In the genomic region with DNA sequence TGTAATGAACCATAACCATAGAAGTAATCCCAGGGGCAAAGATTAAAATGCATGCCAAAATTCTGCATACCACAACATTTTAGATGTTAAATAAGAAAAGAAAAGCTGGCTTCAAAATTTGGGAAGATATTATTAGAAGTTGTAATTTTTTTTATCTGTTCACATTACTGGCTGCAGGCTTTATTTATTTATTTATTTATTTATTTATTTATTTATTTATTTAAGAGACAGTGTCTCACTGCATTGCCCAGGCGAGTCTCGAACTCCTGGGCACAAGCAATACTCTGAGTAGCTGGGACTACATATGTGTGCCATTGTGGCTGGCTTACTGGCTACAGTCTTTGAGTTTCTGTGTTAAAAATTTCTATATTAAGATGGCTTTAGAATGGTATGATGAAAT, we compare ENCODE assay signal across 1 cellular context.
TF ChIP-seq lines count a peak whose summit lies in the region.

No MANE protein-coding gene starts in this region.

TF ChIP-seq in HEK293, 187 proteins besides CTCF, POLR2A, EP300 and RAD21 (continued from another document):
- TF ChIP-seq, protein P1, sequence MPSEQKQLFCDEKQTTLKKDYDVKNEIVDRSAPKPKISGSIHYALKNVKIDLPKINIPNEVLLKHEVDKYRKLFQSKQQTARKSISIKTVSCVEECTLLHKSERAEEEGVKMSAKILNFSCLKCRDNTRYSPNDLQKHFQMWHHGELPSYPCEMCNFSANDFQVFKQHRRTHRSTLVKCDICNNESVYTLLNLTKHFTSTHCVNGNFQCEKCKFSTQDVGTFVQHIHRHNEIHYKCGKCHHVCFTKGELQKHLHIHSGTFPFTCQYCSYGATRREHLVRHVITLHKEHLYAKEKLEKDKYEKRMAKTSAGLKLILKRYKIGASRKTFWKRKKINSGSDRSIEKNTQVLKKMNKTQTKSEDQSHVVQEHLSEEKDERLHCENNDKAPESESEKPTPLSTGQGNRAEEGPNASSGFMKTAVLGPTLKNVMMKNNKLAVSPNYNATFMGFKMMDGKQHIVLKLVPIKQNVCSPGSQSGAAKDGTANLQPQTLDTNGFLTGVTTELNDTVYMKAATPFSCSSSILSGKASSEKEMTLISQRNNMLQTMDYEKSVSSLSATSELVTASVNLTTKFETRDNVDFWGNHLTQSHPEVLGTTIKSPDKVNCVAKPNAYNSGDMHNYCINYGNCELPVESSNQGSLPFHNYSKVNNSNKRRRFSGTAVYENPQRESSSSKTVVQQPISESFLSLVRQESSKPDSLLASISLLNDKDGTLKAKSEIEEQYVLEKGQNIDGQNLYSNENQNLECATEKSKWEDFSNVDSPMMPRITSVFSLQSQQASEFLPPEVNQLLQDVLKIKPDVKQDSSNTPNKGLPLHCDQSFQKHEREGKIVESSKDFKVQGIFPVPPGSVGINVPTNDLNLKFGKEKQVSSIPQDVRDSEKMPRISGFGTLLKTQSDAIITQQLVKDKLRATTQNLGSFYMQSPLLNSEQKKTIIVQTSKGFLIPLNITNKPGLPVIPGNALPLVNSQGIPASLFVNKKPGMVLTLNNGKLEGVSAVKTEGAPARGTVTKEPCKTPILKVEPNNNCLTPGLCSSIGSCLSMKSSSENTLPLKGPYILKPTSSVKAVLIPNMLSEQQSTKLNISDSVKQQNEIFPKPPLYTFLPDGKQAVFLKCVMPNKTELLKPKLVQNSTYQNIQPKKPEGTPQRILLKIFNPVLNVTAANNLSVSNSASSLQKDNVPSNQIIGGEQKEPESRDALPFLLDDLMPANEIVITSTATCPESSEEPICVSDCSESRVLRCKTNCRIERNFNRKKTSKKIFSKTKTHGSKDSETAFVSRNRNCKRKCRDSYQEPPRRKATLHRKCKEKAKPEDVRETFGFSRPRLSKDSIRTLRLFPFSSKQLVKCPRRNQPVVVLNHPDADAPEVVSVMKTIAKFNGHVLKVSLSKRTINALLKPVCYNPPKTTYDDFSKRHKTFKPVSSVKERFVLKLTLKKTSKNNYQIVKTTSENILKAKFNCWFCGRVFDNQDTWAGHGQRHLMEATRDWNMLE (tag by site-specific recombination; conservative IDR thresholded peaks at IDR 0.05; ENCODE audit: low read depth), result peak; percentile 71
- TF ChIP-seq ZNF510 (tag by site-specific recombination; IDR thresholded peaks at IDR 0.05; ENCODE audit: insufficient replicate concordance), result peak; percentile 26
- peak; percentile 40; the same call in 1 of the 2 replicates for TF ChIP-seq ZNF140 (tag by site-specific recombination; IDR thresholded peaks at IDR 0.05)
- no peak for TF ChIP-seq ZNF292 (tag by site-specific recombination; IDR thresholded peaks at IDR 0.05; ENCODE audit: borderline replicate concordance, low read depth)
- 0 out of 2 replicates have a peak, but pooled peaks have one; percentile 20 for TF ChIP-seq ZNF433 (tag by site-specific recombination; IDR thresholded peaks at IDR 0.05; ENCODE audit: low read depth)
- no peak for TF ChIP-seq ZNF677 (tag by site-specific recombination; IDR thresholded peaks at IDR 0.05)
- TF ChIP-seq ZNF394 (tag by site-specific recombination; IDR thresholded peaks at IDR 0.05; ENCODE audit: borderline replicate concordance), result peak; percentile 75; the same call in 1 of the 2 replicates
- no peak for TF ChIP-seq ZNF146 (tag by site-specific recombination; IDR thresholded peaks at IDR 0.05)
- TF ChIP-seq ZNF174 (tag by site-specific recombination; IDR thresholded peaks at IDR 0.05), result no peak
- peak; percentile 55 for TF ChIP-seq ZNF426 (tag by site-specific recombination; IDR thresholded peaks at IDR 0.05)
